ENCODE assay signal across 1 cellular context in the genomic region with DNA sequence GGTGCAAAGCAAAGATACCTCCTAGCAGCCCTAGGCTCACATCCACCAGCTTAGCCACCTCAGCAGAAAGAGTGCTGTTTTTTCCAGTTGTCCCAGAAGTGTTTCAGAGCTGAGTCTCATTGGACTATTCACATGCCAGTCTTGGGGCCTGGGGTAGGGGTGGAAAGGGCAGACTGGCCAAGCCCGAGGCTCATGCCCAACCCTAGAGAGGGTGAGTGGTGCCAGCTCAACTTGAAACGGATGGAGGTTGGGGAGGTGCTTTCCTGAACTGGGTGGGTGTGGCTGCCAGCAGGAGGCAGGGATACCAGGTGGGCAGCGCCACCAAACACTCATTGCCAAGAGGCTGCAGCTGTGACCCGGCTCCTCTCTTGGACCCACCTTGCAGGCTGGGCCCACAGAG.
A peak's percentile ranks its signal among the peaks of the same experiment; 100 is the strongest.
TF ChIP-seq lines count a peak whose summit lies in the region.

No MANE protein-coding gene starts in this region.

TF ChIP-seq in HEK293, 187 proteins besides CTCF, POLR2A, EP300 and RAD21 (continued from another document):
- TF ChIP-seq, protein P1, sequence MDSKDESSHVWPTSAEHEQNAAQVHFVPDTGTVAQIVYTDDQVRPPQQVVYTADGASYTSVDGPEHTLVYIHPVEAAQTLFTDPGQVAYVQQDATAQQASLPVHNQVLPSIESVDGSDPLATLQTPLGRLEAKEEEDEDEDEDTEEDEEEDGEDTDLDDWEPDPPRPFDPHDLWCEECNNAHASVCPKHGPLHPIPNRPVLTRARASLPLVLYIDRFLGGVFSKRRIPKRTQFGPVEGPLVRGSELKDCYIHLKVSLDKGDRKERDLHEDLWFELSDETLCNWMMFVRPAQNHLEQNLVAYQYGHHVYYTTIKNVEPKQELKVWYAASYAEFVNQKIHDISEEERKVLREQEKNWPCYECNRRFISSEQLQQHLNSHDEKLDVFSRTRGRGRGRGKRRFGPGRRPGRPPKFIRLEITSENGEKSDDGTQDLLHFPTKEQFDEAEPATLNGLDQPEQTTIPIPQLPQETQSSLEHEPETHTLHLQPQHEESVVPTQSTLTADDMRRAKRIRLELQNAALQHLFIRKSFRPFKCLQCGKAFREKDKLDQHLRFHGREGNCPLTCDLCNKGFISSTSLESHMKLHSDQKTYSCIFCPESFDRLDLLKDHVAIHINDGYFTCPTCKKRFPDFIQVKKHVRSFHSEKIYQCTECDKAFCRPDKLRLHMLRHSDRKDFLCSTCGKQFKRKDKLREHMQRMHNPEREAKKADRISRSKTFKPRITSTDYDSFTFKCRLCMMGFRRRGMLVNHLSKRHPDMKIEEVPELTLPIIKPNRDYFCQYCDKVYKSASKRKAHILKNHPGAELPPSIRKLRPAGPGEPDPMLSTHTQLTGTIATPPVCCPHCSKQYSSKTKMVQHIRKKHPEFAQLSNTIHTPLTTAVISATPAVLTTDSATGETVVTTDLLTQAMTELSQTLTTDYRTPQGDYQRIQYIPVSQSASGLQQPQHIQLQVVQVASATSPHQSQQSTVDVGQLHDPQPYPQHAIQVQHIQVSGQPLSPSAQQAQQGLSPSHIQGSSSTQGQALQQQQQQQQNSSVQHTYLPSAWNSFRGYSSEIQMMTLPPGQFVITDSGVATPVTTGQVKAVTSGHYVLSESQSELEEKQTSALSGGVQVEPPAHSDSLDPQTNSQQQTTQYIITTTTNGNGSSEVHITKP (tag by site-specific recombination; IDR thresholded peaks at IDR 0.05) = no peak
- TF ChIP-seq ZNF311 (tag by site-specific recombination; IDR thresholded peaks at IDR 0.05; ENCODE audit: borderline replicate concordance) = no peak
- TF ChIP-seq, protein P2, sequence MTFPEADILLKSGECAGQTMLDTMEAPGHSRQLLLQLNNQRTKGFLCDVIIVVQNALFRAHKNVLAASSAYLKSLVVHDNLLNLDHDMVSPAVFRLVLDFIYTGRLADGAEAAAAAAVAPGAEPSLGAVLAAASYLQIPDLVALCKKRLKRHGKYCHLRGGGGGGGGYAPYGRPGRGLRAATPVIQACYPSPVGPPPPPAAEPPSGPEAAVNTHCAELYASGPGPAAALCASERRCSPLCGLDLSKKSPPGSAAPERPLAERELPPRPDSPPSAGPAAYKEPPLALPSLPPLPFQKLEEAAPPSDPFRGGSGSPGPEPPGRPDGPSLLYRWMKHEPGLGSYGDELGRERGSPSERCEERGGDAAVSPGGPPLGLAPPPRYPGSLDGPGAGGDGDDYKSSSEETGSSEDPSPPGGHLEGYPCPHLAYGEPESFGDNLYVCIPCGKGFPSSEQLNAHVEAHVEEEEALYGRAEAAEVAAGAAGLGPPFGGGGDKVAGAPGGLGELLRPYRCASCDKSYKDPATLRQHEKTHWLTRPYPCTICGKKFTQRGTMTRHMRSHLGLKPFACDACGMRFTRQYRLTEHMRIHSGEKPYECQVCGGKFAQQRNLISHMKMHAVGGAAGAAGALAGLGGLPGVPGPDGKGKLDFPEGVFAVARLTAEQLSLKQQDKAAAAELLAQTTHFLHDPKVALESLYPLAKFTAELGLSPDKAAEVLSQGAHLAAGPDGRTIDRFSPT (tag by site-specific recombination; IDR thresholded peaks at IDR 0.05) = 0 out of 2 replicates have a peak, but pooled peaks have one; percentile 31
- no peak for TF ChIP-seq ZNF174 (tag by site-specific recombination; IDR thresholded peaks at IDR 0.05)
- TF ChIP-seq ZNF529 (tag by site-specific recombination; IDR thresholded peaks at IDR 0.05; ENCODE audit: insufficient replicate concordance) = no peak
TF ChIP-seq in HEK293: peak in this region for 2.
